11 cellular contexts compared by ENCODE assay signal in genomic region chr18:59269563-59270214, GRCh38. TPM values are rescaled to one million over a fixed set of nuclear protein-coding genes. Genes with fewer than 3 reads are reported as not detected.
A peak's percentile ranks its signal among the peaks of the same experiment; 100 is the strongest.
DNase-seq lines count a peak whose midpoint lies in the region; ATAC-seq and TF ChIP-seq lines count a peak whose summit lies in the region.
"Had no signal": no experiment of that assay in that cellular context is flagged by ENCODE, and none has a peak within 500 bp of the region (broad histone marks: within the 10 kb centered on the region; RNA-seq: fewer than 3 reads in every experiment).

No MANE protein-coding gene starts in this region.

- no peak overlapping the region for H3K27ac Mint-ChIP-seq in GM23338
- H3K27ac Mint-ChIP-seq in brain, result no peak overlapping the region
- H3K27ac Mint-ChIP-seq in naive thymus-derived CD4-positive, alpha-beta T cell, result no peak overlapping the region

- no peaks in the 10 kb centered on the region for H3K79me2 ChIP-seq in ACC112 (ENCODE audit: control insufficient read depth, insufficient read depth, low read length, unreplicated experiment)
- no peaks in the 10 kb centered on the region for H3K79me2 ChIP-seq in GM23338 (replicated peaks; ENCODE audit: insufficient read depth)

- H3K27me3 ChIP-seq in ACC112 (ENCODE audit: insufficient read depth, low read length) (peaks cover 99% of the 10 kb centered on the region), GM23338 (ENCODE audit: insufficient read depth) (peaks cover 99% of the 10 kb centered on the region)
- peaks cover 7% of the 10 kb centered on the region in 2 donors for H3K27me3 ChIP-seq in naive thymus-derived CD4-positive, alpha-beta T cell (ENCODE audit: control insufficient read depth in 2 of 2, insufficient read depth in 2 of 2, low read length in 2 of 2)

- CTCF ChIA-PET in naive thymus-derived CD4-positive, alpha-beta T cell (lab: Charles Lee), result interaction anchor here (0.7 kb wide), 1 partner anchor 908 kb away, joined by 5 read pairs; no protein-coding TSS in a partner anchor

- no peak for ATAC-seq in GM23338
- ATAC-seq in naive thymus-derived CD4-positive, alpha-beta T cell, result no peak
- no peak for ATAC-seq in HG03280 (IDR thresholded peaks at IDR 0.05; ENCODE audit: unreplicated experiment)

- peak overlapping the region; percentile 74 for H3K4me3 Mint-ChIP-seq in GM23338
- H3K4me3 Mint-ChIP-seq in brain, result peak overlapping the region in 4 of 5 experiments; percentile 19 to 79 (median 72)
- H3K4me3 Mint-ChIP-seq in naive thymus-derived CD4-positive, alpha-beta T cell, result peak overlapping the region; percentile 10 to 83 (median 66)

- H3K27ac ChIP-seq in ACC112 (ENCODE audit: low read depth, low read length) (no peak overlapping the region), GM23338 (ENCODE audit: low read depth) (no peak overlapping the region)
- H3K27ac ChIP-seq in naive thymus-derived CD4-positive, alpha-beta T cell (ENCODE audit: low read depth, low read length), result no peak overlapping the region

- peaks cover 25% of the 10 kb centered on the region for H3F3A ChIP-seq in GM23338 (replicated peaks; ENCODE audit: low read depth)

- H3K4me3 ChIP-seq in ACC112 (ENCODE audit: low read depth, low read length) (peak overlapping the region; percentile 42; the same call in 1 of the 2 replicates), GM23338 (peak overlapping the region; percentile 69)
- H3K4me3 ChIP-seq in naive thymus-derived CD4-positive, alpha-beta T cell (ENCODE audit: low read length), result no peak overlapping the region
- H3K4me3 ChIP-seq: GM12878 had no signal

- H3K9me2 ChIP-seq in GM23338 (ENCODE audit: insufficient read depth), result no peaks in the 10 kb centered on the region

- H3K36me3 ChIP-seq in ACC112 (ENCODE audit: insufficient read depth, low read length) (no peaks in the 10 kb centered on the region), GM23338 (ENCODE audit: insufficient read depth) (no peaks in the 10 kb centered on the region)
- no peaks in the 10 kb centered on the region for H3K36me3 ChIP-seq in naive thymus-derived CD4-positive, alpha-beta T cell (ENCODE audit: control insufficient read depth in 2 of 3, insufficient read depth in 3 of 3, low read length in 3 of 3)

- H3K4me1 ChIP-seq in ACC112 (ENCODE audit: control insufficient read depth, insufficient read depth, low read length, unreplicated experiment), result no peaks in the 10 kb centered on the region
- H3K4me1 ChIP-seq in GM23338 (ENCODE audit: insufficient read depth), result peaks cover 62% of the 10 kb centered on the region
- no peaks in the 10 kb centered on the region for H3K4me1 ChIP-seq in naive thymus-derived CD4-positive, alpha-beta T cell (ENCODE audit: control insufficient read depth in 2 of 2, insufficient read depth in 2 of 2, low read length in 2 of 2)

- H3K27me3 Mint-ChIP-seq in GM23338 (ENCODE audit: insufficient read depth, low read depth, poor library complexity) (peaks cover 90% of the 10 kb centered on the region), brain (peaks cover 90% of the 10 kb centered on the region)
- H3K27me3 Mint-ChIP-seq in naive thymus-derived CD4-positive, alpha-beta T cell, result peaks cover 70 to 86% (median 73%) of the 10 kb centered on the region in 5 donors

- H3K9me3 Mint-ChIP-seq in GM23338, result peaks cover 3% of the 10 kb centered on the region; the same call in 2 of the 3 replicates
- H3K9me3 Mint-ChIP-seq in brain, result peaks cover 0 to 13% (median 3%) of the 10 kb centered on the region in 5 experiments
- no peaks in the 10 kb centered on the region for H3K9me3 Mint-ChIP-seq in naive thymus-derived CD4-positive, alpha-beta T cell

- no peak for TF ChIP-seq CTCF in GM23338 (conservative IDR thresholded peaks at IDR 0.05; ENCODE audit: low read depth in 2 of 2)
- no peak for TF ChIP-seq CTCF in brain (conservative IDR thresholded peaks at IDR 0.05)

- DNase-seq in GM23338 (ENCODE audit: low spot score) (no peak), NOMO-1 treated with DMSO at 0.1 percent for 48 hours (lab: John Stamatoyannopoulos, UW; ENCODE audit: unreplicated experiment) (no peak), NCI-H1092 treated with DMSO at 0.1 percent for 48 hours (lab: John Stamatoyannopoulos, UW) (no peak), EL (no peak)
- DNase-seq in naive thymus-derived CD4-positive, alpha-beta T cell, result no peak
- DNase-seq: activated CD4-positive, alpha-beta T cell treated with anti-CD3 and anti-CD28 coated beads, Interleukin-2, amount 50 U/mL, for 4 hours had no signal

- no peak overlapping the region for H2AFZ ChIP-seq in ACC112 (ENCODE audit: low read length, unreplicated experiment)
- peak overlapping the region; percentile 90 for H2AFZ ChIP-seq in GM23338

- intact Hi-C loops in naive thymus-derived CD4-positive, alpha-beta T cell (cut with micrococcal nuclease), result loop anchor here in 1 of 2 donors (1.0 to 10.0 kb wide), 4 partner anchors 88 to 1837 kb away; partner anchors contain the start of genes CCBE1 and LMAN1

- H3K4me2 ChIP-seq in GM23338, result peak overlapping the region; percentile 87

- POLR2A ChIA-PET in naive thymus-derived CD4-positive, alpha-beta T cell (lab: Charles Lee), result interaction anchor here (0.6 kb wide), 1 partner anchor 133 kb away, joined by 3 read pairs; no protein-coding TSS in a partner anchor

- H3K9me3 ChIP-seq in naive thymus-derived CD4-positive, alpha-beta T cell (ENCODE audit: control insufficient read depth in 2 of 3, low read length in 3 of 3), result no peaks in the 10 kb centered on the region

- peaks cover 27% of the 10 kb centered on the region for H4K20me1 ChIP-seq in GM23338 (replicated peaks; ENCODE audit: insufficient read depth)

- no peaks in the 10 kb centered on the region; the same call in 2 of the 3 replicates for H3K36me3 Mint-ChIP-seq in GM23338 (ENCODE audit: low read depth)
- no peaks in the 10 kb centered on the region for H3K36me3 Mint-ChIP-seq in brain
- peaks cover 0 to 4% (median 0%) of the 10 kb centered on the region in 5 donors for H3K36me3 Mint-ChIP-seq in naive thymus-derived CD4-positive, alpha-beta T cell

- H3K4me1 Mint-ChIP-seq in GM23338 (peaks cover 39% of the 10 kb centered on the region), brain (peaks cover 34% of the 10 kb centered on the region)
- peaks cover 16 to 58% (median 27%) of the 10 kb centered on the region in 7 donors for H3K4me1 Mint-ChIP-seq in naive thymus-derived CD4-positive, alpha-beta T cell

TF ChIP-seq in GM23338, 12 proteins besides CTCF, POLR2A, EP300 and RAD21:
- no peak for TF ChIP-seq EZH2phosphoT487 (IDR thresholded peaks at IDR 0.05; ENCODE audit: unreplicated experiment)
- peak; percentile 92 for TF ChIP-seq EZH2 (IDR thresholded peaks at IDR 0.05; ENCODE audit: low read depth, unreplicated experiment)

RNA-seq across cellular contexts. Expression of gene RAX, which starts 3.6 kb away (rescaled TPM):
- total RNA-seq in GM23338 (2014; rRNA removed; shearing (Covaris generic)), result 0.03 and 0.08 TPM in 2 replicates
- 0.16 and 0.68 TPM in 2 replicates for polyA plus RNA-seq in GM23338 (2016; fragmentation: Nextera tagmentation; extraction: Ambion mirVana)
- 0.24 TPM for polyA plus RNA-seq in brain (ENCODE audit: insufficient read depth, low read depth, low replicate concordance)
- total RNA-seq in naive thymus-derived CD4-positive, alpha-beta T cell, result not detected
- polyA plus RNA-seq in naive thymus-derived CD4-positive, alpha-beta T cell, result not detected
- total RNA-seq: GM12878, left lobe of liver had no signal
- polyA plus RNA-seq: GM12878 had no signal

RNA-seq across cellular contexts. Expression of gene CPLX4, which starts 48.8 kb away (rescaled TPM):
- not detected in 2 replicates for total RNA-seq in GM23338 (2014; rRNA removed; shearing (Covaris generic))
- polyA plus RNA-seq in GM23338 (2016; fragmentation: Nextera tagmentation; extraction: Ambion mirVana) (not detected in 2 replicates), brain (ENCODE audit: insufficient read depth, low read depth, low replicate concordance) (not detected)
- total RNA-seq in naive thymus-derived CD4-positive, alpha-beta T cell, result not detected
- not detected for polyA plus RNA-seq in naive thymus-derived CD4-positive, alpha-beta T cell
- total RNA-seq: GM12878, left lobe of liver had no signal
- polyA plus RNA-seq: GM12878 had no signal

RNA-seq across cellular contexts. Expression of gene GRP, which starts 49.7 kb away (rescaled TPM):
- total RNA-seq in GM23338 (2014; rRNA removed; shearing (Covaris generic)), result not detected in 2 replicates
- polyA plus RNA-seq in GM23338 (2016; fragmentation: Nextera tagmentation; extraction: Ambion mirVana) (not detected in 2 replicates), brain (ENCODE audit: insufficient read depth, low read depth, low replicate concordance) (1,113 TPM)
- not detected for total RNA-seq in naive thymus-derived CD4-positive, alpha-beta T cell
- polyA plus RNA-seq in naive thymus-derived CD4-positive, alpha-beta T cell, result not detected
- total RNA-seq: GM12878, left lobe of liver had no signal
- polyA plus RNA-seq: GM12878 had no signal

Comparison
In these comparisons a context has a peak if more than half of its experiments do, and no peak if none do; other contexts are left out.
1. RNA of gene GRP, which starts 49.7 kb away (polyA plus RNA-seq): 1,113 TPM in brain (single experiment); not detected in GM23338 and not detected in naive thymus-derived CD4-positive, alpha-beta T cell; every median in the first group is over 100 times any median in the second.
2. Peak in every context shown above with its lines, with median percentiles within 50 percentile points of each other: H3K4me3 Mint-ChIP-seq.